ENCODE assay signal across 23 cellular contexts in genomic region chr2:141957321-141957720, GRCh38.
"Had no signal": no experiment of that assay in that cellular context is flagged by ENCODE, and none has a peak within 500 bp of the region (broad histone marks: within the 10 kb centered on the region; RNA-seq: fewer than 3 reads in every experiment).

No MANE protein-coding gene starts in this region.

- H3K9me3 ChIP-seq: colonic mucosa, gastroesophageal sphincter, neutrophil, prostate gland, upper lobe of left lung had no signal

- DNase-seq: activated CD4-positive, alpha-beta memory T cell treated with anti-CD3 and anti-CD28 coated beads for 36 hours; activated CD4-positive, alpha-beta T cell treated with anti-CD3 and anti-CD28 coated beads, Interleukin-2, amount 10 ng/mL, durations not matched to agents 24 days and 14 days; activated CD8-positive, alpha-beta memory T cell treated with anti-CD3 and anti-CD28 coated beads, Interleukin-2, amount 50 U/mL, for 4 hours; activated effector memory CD4-positive, alpha-beta T cell treated with anti-CD3 and anti-CD28 coated beads, Interleukin-2, amount 50 U/mL, for 16 hours; activated naive CD4-positive, alpha-beta T cell treated with anti-CD3 and anti-CD28 coated beads, Interleukin-2, amount 10 ng/mL, durations not matched to agents 7 days and 5 days; activated T-cell treated with anti-CD3 and anti-CD28 coated beads, Interleukin-2, amount 50 U/mL, for 1 hour; colonic mucosa; effector CD8-positive, alpha-beta T cell; erythroblast; islet precursor cell; left ventricle myocardium superior; stimulated activated CD4-positive, alpha-beta T cell treated with anti-CD3 and anti-CD28 coated beads, Interleukin-12 subunit alpha, Interleukin-12 subunit beta, amount 100 ng/mL, for 4 hours; stimulated activated CD4-positive, alpha-beta T cell treated with anti-CD3 and anti-CD28 coated beads, Interleukin-4, amount 100 ng/mL, for 1 hour; T1000; upper lobe of left lung; WERI-Rb-1 had no signal

- H3K4me3 ChIP-seq: colonic mucosa, gastroesophageal sphincter, hepatocyte, prostate gland, skin epidermis, upper lobe of left lung had no signal

- H3K27ac ChIP-seq: colonic mucosa, gastroesophageal sphincter, hepatocyte, neutrophil, prostate gland, skin epidermis, upper lobe of left lung, WERI-Rb-1 had no signal

- H3K27me3 ChIP-seq: colonic mucosa, gastroesophageal sphincter, neutrophil, upper lobe of left lung had no signal

- ATAC-seq: activated CD4-positive, CD25-positive, alpha-beta regulatory T cell treated with anti-CD3 and anti-CD28 coated beads, Interleukin-2, amount 50 U/mL, for 24 hours; gastroesophageal sphincter; left ventricle myocardium superior; sciatic nerve had no signal

- H3K4me1 ChIP-seq: colonic mucosa, gastroesophageal sphincter, prostate gland, upper lobe of left lung had no signal

- H3K36me3 ChIP-seq: colonic mucosa, gastroesophageal sphincter, neutrophil, prostate gland, upper lobe of left lung, WERI-Rb-1 had no signal
